37 cellular contexts compared by ENCODE assay signal in the genomic region with DNA sequence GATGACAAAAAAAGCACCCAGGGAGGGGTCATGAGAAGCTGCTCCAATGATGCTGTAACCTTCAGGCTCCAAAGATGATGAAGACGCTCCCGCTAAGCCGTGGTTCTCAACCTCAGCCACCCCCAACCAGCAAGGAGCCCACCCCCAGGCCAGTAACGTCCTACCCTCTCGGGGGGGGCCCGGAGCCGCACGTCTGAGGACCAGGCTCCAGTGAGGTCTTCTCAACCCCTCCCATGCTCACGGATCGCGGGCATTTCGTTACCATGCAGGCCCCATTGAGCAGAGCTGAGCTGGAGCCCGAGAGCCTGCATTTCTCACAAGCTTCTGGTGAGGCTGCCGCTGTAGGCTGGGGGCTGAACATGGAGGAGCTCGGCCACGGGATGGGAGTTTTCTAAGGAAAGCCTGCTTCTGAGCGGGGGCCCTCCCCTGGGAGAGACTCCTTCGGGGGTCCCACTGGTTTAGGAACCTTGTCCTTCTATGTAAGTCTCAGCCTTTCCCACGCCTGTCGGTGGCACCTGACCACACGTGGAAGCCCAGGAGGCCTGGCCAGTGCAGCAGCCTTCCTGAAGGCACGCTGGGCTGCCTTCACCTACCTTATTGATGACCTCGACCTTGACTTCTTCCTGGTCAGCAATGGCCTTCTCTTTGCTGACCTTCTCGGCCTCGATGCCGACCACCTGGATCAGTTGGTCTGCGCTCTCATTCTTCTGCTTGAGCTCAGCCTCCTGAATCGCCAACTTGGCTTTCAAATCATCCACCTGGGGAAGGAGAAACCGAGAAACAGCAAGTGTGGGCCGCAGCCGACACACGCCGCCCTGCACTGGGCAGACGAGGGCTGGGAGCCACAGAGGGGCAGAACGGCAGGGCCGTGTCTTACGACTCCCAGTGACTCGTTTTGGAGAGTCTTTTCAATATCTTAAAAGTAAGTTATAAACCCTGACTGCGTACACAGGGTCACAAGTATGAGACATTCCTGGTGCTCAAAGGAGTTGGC.
"Had no signal": no experiment of that assay in that cellular context is flagged by ENCODE, and none has a peak within 500 bp of the region (broad histone marks: within the 10 kb centered on the region; RNA-seq: fewer than 3 reads in every experiment).

No MANE protein-coding gene starts in this region.

- H3K9me3 ChIP-seq: esophagus squamous epithelium, gastroesophageal sphincter had no signal

- H3K4me3 ChIP-seq: coronary artery, dorsolateral prefrontal cortex, esophagus squamous epithelium, gastroesophageal sphincter had no signal

- ATAC-seq: activated CD4-positive, CD25-positive, alpha-beta regulatory T cell treated with anti-CD3 and anti-CD28 coated beads, Interleukin-2, amount 50 U/mL, for 24 hours; activated CD8-positive, alpha-beta memory T cell treated with anti-CD3 and anti-CD28 coated beads, Interleukin-2, amount 10 ng/mL, durations not matched to agents 7 days and 5 days; activated CD8-positive, alpha-beta T cell treated with anti-CD3 and anti-CD28 coated beads, Interleukin-2, amount 10 ng/mL, durations not matched to agents 7 days and 5 days; activated naive CD4-positive, alpha-beta T cell treated with anti-CD3 and anti-CD28 coated beads, Interleukin-2, amount 50 U/mL, for 72 hours; effector memory CD8-positive, alpha-beta T cell; gastroesophageal sphincter; T-helper 17 cell had no signal

- H3K9me3 Mint-ChIP-seq: activated B cell treated with CpG ODN at 0.5 μM for 24 hours; activated CD4-positive, alpha-beta memory T cell treated with anti-CD3 and anti-CD28 coated beads for 36 hours; activated CD4-positive, alpha-beta T cell treated with anti-CD3 and anti-CD28 coated beads, Interleukin-2, amount 10 ng/mL, durations not matched to agents 24 days and 14 days; activated naive CD4-positive, alpha-beta T cell treated with anti-CD3 and anti-CD28 coated beads, Interleukin-2, amount 10 ng/mL, durations not matched to agents 7 days and 5 days; activated naive CD4-positive, alpha-beta T cell treated with anti-CD3 and anti-CD28 coated beads, Interleukin-2, amount 50 U/mL, for 72 hours; activated naive CD8-positive, alpha-beta T cell treated with anti-CD3 and anti-CD28 coated beads, Interleukin-2, amount 10 ng/mL, durations not matched to agents 7 days and 5 days; activated T-helper 1 cell treated with anti-CD3 and anti-CD28 coated beads, Interleukin-12 subunit alpha, Interleukin-12 subunit beta, Interleukin-2, Interleukin-4 antibody, amounts not matched to agents 30 ng/mL and 10 ng/mL and 1 ng/mL, durations not matched to agents 14 hours and 24 hours and 36 hours; activated T-helper 2 cell treated with anti-CD3 and anti-CD28 coated beads, Interferon-gamma antibody, Interleukin-2, Interleukin-4, amounts not matched to agents 10 μg/mL and 5 μg/mL and 100 μg/mL, durations not matched to agents 14 hours and 24 hours and 36 hours; central memory CD8-positive, alpha-beta T cell; dendritic cell treated with granulocyte-macrophage colony-stimulating factor and Interleukin-4, amounts not matched to agents 40 ng/mL and 50 ng/mL, for 4 days; effector memory CD8-positive, alpha-beta T cell; T-helper 2 cell treated with Interferon-gamma antibody and Interleukin-4, amounts not matched to agents 5 μg/mL and 100 μg/mL, for 36 hours had no signal

- H3K27me3 ChIP-seq: brain microvascular endothelial cell, dorsolateral prefrontal cortex, esophagus squamous epithelium, gastroesophageal sphincter had no signal

- FAIRE-seq: astrocyte, bronchial epithelial cell, endothelial cell of umbilical vein had no signal

- H3K27me3 Mint-ChIP-seq: activated CD4-positive, alpha-beta memory T cell treated with anti-CD3 and anti-CD28 coated beads for 36 hours; activated CD4-positive, alpha-beta T cell treated with anti-CD3 and anti-CD28 coated beads, Interleukin-2, amount 10 ng/mL, durations not matched to agents 24 days and 14 days; activated CD8-positive, alpha-beta memory T cell treated with anti-CD3 and anti-CD28 coated beads, Interleukin-2, amount 10 ng/mL, durations not matched to agents 7 days and 5 days; activated naive CD8-positive, alpha-beta T cell treated with anti-CD3 and anti-CD28 coated beads, Interleukin-2, amount 10 ng/mL, durations not matched to agents 7 days and 5 days; central memory CD8-positive, alpha-beta T cell; effector memory CD8-positive, alpha-beta T cell; T-helper 17 cell had no signal

- DNase-seq: activated B cell treated with CpG ODN at 0.5 μM for 24 hours; activated CD4-positive, alpha-beta memory T cell treated with anti-CD3 and anti-CD28 coated beads for 36 hours; activated CD4-positive, alpha-beta T cell treated with anti-CD3 and anti-CD28 coated beads, Interleukin-2, amount 10 ng/mL, durations not matched to agents 24 days and 14 days; activated CD8-positive, alpha-beta memory T cell treated with anti-CD3 and anti-CD28 coated beads, Interleukin-2, amount 10 ng/mL, durations not matched to agents 7 days and 5 days; activated CD8-positive, alpha-beta memory T cell treated with anti-CD3 and anti-CD28 coated beads, Interleukin-2, amount 50 U/mL, for 4 hours; activated CD8-positive, alpha-beta T cell treated with anti-CD3 and anti-CD28 coated beads, Interleukin-2, amount 10 ng/mL, durations not matched to agents 7 days and 5 days; activated gamma-delta T cell; activated naive CD4-positive, alpha-beta T cell; activated naive CD4-positive, alpha-beta T cell treated with anti-CD3 and anti-CD28 coated beads, Interleukin-2, amount 10 ng/mL, durations not matched to agents 7 days and 5 days; activated naive CD8-positive, alpha-beta T cell treated with anti-CD3 and anti-CD28 coated beads, Interleukin-2, amount 10 ng/mL, durations not matched to agents 7 days and 5 days; activated T-cell treated with anti-CD3 and anti-CD28 coated beads, Interleukin-2, amount 50 U/mL, for 1 hour; activated T-cell treated with anti-CD3 and anti-CD28 coated beads, Interleukin-2, amount 50 U/mL, for 48 hours; amniotic stem cell; anterior cingulate cortex; brain microvascular endothelial cell; dorsolateral prefrontal cortex; effector CD4-positive, alpha-beta T cell; effector memory CD8-positive, alpha-beta T cell; esophagus squamous epithelium; foreskin melanocyte; T-helper 1 cell; T-helper 17 cell; T1000; WERI-Rb-1 had no signal

- H3K4me3 Mint-ChIP-seq: activated B cell treated with CpG ODN at 0.5 μM for 24 hours; activated CD4-positive, alpha-beta memory T cell treated with anti-CD3 and anti-CD28 coated beads for 36 hours; activated CD4-positive, alpha-beta T cell treated with anti-CD3 and anti-CD28 coated beads, Interleukin-2, amount 10 ng/mL, durations not matched to agents 24 days and 14 days; activated CD8-positive, alpha-beta memory T cell treated with anti-CD3 and anti-CD28 coated beads, Interleukin-2, amount 10 ng/mL, durations not matched to agents 7 days and 5 days; activated CD8-positive, alpha-beta T cell treated with anti-CD3 and anti-CD28 coated beads, Interleukin-2, amount 10 ng/mL, durations not matched to agents 7 days and 5 days; activated naive CD4-positive, alpha-beta T cell treated with anti-CD3 and anti-CD28 coated beads, Interleukin-2, amount 10 ng/mL, durations not matched to agents 7 days and 5 days; activated naive CD8-positive, alpha-beta T cell treated with anti-CD3 and anti-CD28 coated beads, Interleukin-2, amount 10 ng/mL, durations not matched to agents 7 days and 5 days; activated T-helper 1 cell treated with anti-CD3 and anti-CD28 coated beads, Interleukin-12 subunit alpha, Interleukin-12 subunit beta, Interleukin-2, Interleukin-4 antibody, amounts not matched to agents 30 ng/mL and 10 ng/mL and 1 ng/mL, durations not matched to agents 14 hours and 24 hours and 36 hours; central memory CD8-positive, alpha-beta T cell; dendritic cell treated with granulocyte-macrophage colony-stimulating factor and Interleukin-4, amounts not matched to agents 40 ng/mL and 50 ng/mL, for 4 days; effector memory CD8-positive, alpha-beta T cell; T-helper 17 cell; T-helper 2 cell treated with Interferon-gamma antibody and Interleukin-4, amounts not matched to agents 5 μg/mL and 100 μg/mL, for 36 hours had no signal

- H3K36me3 ChIP-seq: brain microvascular endothelial cell, esophagus squamous epithelium, gastroesophageal sphincter, WERI-Rb-1 had no signal

- H3K27ac ChIP-seq: brain microvascular endothelial cell, coronary artery, epithelial cell of prostate, esophagus squamous epithelium, gastroesophageal sphincter, WERI-Rb-1 had no signal

- H3K27ac Mint-ChIP-seq: activated B cell treated with CpG ODN at 0.5 μM for 24 hours; activated CD4-positive, alpha-beta memory T cell treated with anti-CD3 and anti-CD28 coated beads for 36 hours; activated CD4-positive, alpha-beta T cell treated with anti-CD3 and anti-CD28 coated beads, Interleukin-2, amount 10 ng/mL, durations not matched to agents 24 days and 14 days; activated CD8-positive, alpha-beta memory T cell treated with anti-CD3 and anti-CD28 coated beads, Interleukin-2, amount 10 ng/mL, durations not matched to agents 7 days and 5 days; activated CD8-positive, alpha-beta T cell treated with anti-CD3 and anti-CD28 coated beads, Interleukin-2, amount 10 ng/mL, durations not matched to agents 7 days and 5 days; activated naive CD4-positive, alpha-beta T cell treated with anti-CD3 and anti-CD28 coated beads, Interleukin-2, amount 10 ng/mL, durations not matched to agents 7 days and 5 days; activated naive CD4-positive, alpha-beta T cell treated with anti-CD3 and anti-CD28 coated beads, Interleukin-2, amount 50 U/mL, for 72 hours; activated naive CD8-positive, alpha-beta T cell treated with anti-CD3 and anti-CD28 coated beads, Interleukin-2, amount 10 ng/mL, durations not matched to agents 7 days and 5 days; activated T-helper 1 cell treated with anti-CD3 and anti-CD28 coated beads, Interleukin-12 subunit alpha, Interleukin-12 subunit beta, Interleukin-2, Interleukin-4 antibody, amounts not matched to agents 30 ng/mL and 10 ng/mL and 1 ng/mL, durations not matched to agents 14 hours and 24 hours and 36 hours; activated T-helper 2 cell treated with anti-CD3 and anti-CD28 coated beads, Interferon-gamma antibody, Interleukin-2, Interleukin-4, amounts not matched to agents 10 μg/mL and 5 μg/mL and 100 μg/mL, durations not matched to agents 14 hours and 24 hours and 36 hours; dendritic cell treated with granulocyte-macrophage colony-stimulating factor and Interleukin-4, amounts not matched to agents 40 ng/mL and 50 ng/mL, for 4 days; effector memory CD8-positive, alpha-beta T cell; T-helper 17 cell; T-helper 2 cell treated with Interferon-gamma antibody and Interleukin-4, amounts not matched to agents 5 μg/mL and 100 μg/mL, for 36 hours had no signal

- H3K4me1 Mint-ChIP-seq: activated B cell treated with CpG ODN at 0.5 μM for 24 hours; activated CD4-positive, alpha-beta T cell treated with anti-CD3 and anti-CD28 coated beads, Interleukin-2, amount 10 ng/mL, durations not matched to agents 24 days and 14 days; activated CD8-positive, alpha-beta memory T cell treated with anti-CD3 and anti-CD28 coated beads, Interleukin-2, amount 10 ng/mL, durations not matched to agents 7 days and 5 days; activated naive CD4-positive, alpha-beta T cell treated with anti-CD3 and anti-CD28 coated beads, Interleukin-2, amount 10 ng/mL, durations not matched to agents 7 days and 5 days; activated naive CD8-positive, alpha-beta T cell treated with anti-CD3 and anti-CD28 coated beads, Interleukin-2, amount 10 ng/mL, durations not matched to agents 7 days and 5 days; central memory CD8-positive, alpha-beta T cell; T-helper 17 cell had no signal

- H3K4me1 ChIP-seq: esophagus squamous epithelium, gastroesophageal sphincter had no signal

- H3K36me3 Mint-ChIP-seq: activated CD4-positive, alpha-beta memory T cell treated with anti-CD3 and anti-CD28 coated beads for 36 hours; activated CD8-positive, alpha-beta memory T cell treated with anti-CD3 and anti-CD28 coated beads, Interleukin-2, amount 10 ng/mL, durations not matched to agents 7 days and 5 days; activated naive CD4-positive, alpha-beta T cell treated with anti-CD3 and anti-CD28 coated beads, Interleukin-2, amount 10 ng/mL, durations not matched to agents 7 days and 5 days; activated naive CD4-positive, alpha-beta T cell treated with anti-CD3 and anti-CD28 coated beads, Interleukin-2, amount 50 U/mL, for 72 hours; activated naive CD8-positive, alpha-beta T cell treated with anti-CD3 and anti-CD28 coated beads, Interleukin-2, amount 10 ng/mL, durations not matched to agents 7 days and 5 days had no signal
